22 cellular contexts compared by ENCODE assay signal in genomic region chr17:52235416-52235960, GRCh38.
DNase-seq lines count a peak whose midpoint lies in the region; ATAC-seq and TF ChIP-seq lines count a peak whose summit lies in the region.
"Had no signal": no experiment of that assay in that cellular context is flagged by ENCODE, and none has a peak within 500 bp of the region (broad histone marks: within the 10 kb centered on the region; RNA-seq: fewer than 3 reads in every experiment).

No MANE protein-coding gene starts in this region.

- no peaks in the 10 kb centered on the region for H3K4me1 ChIP-seq in OCI-LY7 (ENCODE audit: insufficient read depth, low read length, poor library complexity, severe bottlenecking)

- no peaks in the 10 kb centered on the region for H4K20me1 ChIP-seq in OCI-LY7 (ENCODE audit: insufficient read depth, low read length)

- CTCF ChIA-PET in OCI-LY7 (lab: Charles Lee; ENCODE audit: unreplicated experiment), result no interaction called here

- no peaks in the 10 kb centered on the region for H3K36me3 ChIP-seq in OCI-LY7 (ENCODE audit: insufficient read depth, low read length)

- no peaks in the 10 kb centered on the region for H3K79me2 ChIP-seq in OCI-LY7 (ENCODE audit: insufficient read depth, low read depth, low read length)

- H3K27ac ChIP-seq in OCI-LY7 (ENCODE audit: low read depth, low read length, poor library complexity, severe bottlenecking), result no peak overlapping the region

- BruUV-seq in OCI-LY7 (replicated peaks; lab: Mats Ljungman, UMichigan), result no TSS peak

- peak; percentile 53 for DNase-seq in DMS 273 (lab: John Stamatoyannopoulos, UW; ENCODE audit: unreplicated experiment)
- no peak for DNase-seq in DMS 273 treated with DMSO at 0.1 percent for 48 hours (lab: John Stamatoyannopoulos, UW)
- peak; percentile 6 for DNase-seq in NCI-H446 treated with DMSO at 0.1 percent for 48 hours (lab: John Stamatoyannopoulos, UW)
- peak; percentile 3 for DNase-seq in epithelial cell of esophagus (ENCODE audit: low read depth)
- peak; percentile 30 for DNase-seq in midbrain (lab: John Stamatoyannopoulos, UW)
- no peak for DNase-seq in NCI-H2107 treated with DMSO at 0.1 percent for 48 hours (lab: John Stamatoyannopoulos, UW; ENCODE audit: unreplicated experiment)
- no peak for DNase-seq in OCI-LY7 (ENCODE audit: low spot score)
- DNase-seq: CD4-positive, CD25-positive, alpha-beta regulatory T cell; DMS53; EL; NCI-H1417; NCI-H187; NCI-H2107; NCI-H2227 treated with DMSO at 0.1 percent for 48 hours; NCI-H524 treated with DMSO at 0.1 percent for 48 hours; SHP77; SK-N-SH had no signal

- ATAC-seq in GM21619 (IDR thresholded peaks at IDR 0.05; ENCODE audit: unreplicated experiment), result no peak
- ATAC-seq: GM12878, GM23338, HCT116, K562 had no signal

- H3K9me2 ChIP-seq in OCI-LY7 (ENCODE audit: insufficient read depth, low read length), result no peaks in the 10 kb centered on the region
- H3K9me2 ChIP-seq: SK-N-SH had no signal

- H2AFZ ChIP-seq in OCI-LY7 (ENCODE audit: low read length), result no peak overlapping the region
- H2AFZ ChIP-seq: GM23338 had no signal

- H3K4me2 ChIP-seq in OCI-LY7 (ENCODE audit: low read length), result no peak overlapping the region
- H3K4me2 ChIP-seq: GM23338, SK-N-SH had no signal

- POLR2A ChIA-PET in OCI-LY7 (lab: Charles Lee), result no interaction called here

- H3K9me3 ChIP-seq in OCI-LY7 (ENCODE audit: low read length), result no peaks in the 10 kb centered on the region
- H3K9me3 ChIP-seq: SK-N-SH had no signal

- TF ChIP-seq CTCF in epithelial cell of esophagus (IDR thresholded peaks at IDR 0.05; ENCODE audit: insufficient read depth, low read depth, low read length, missing control alignments) (no peak), OCI-LY7 (conservative IDR thresholded peaks at IDR 0.05; ENCODE audit: low read length) (no peak)

- intact Hi-C loops in OCI-LY7 (cut with micrococcal nuclease; ENCODE audit: unreplicated experiment), result no loop called here

- H3K4me3 ChIP-seq in epithelial cell of esophagus (ENCODE audit: low read length), result no peak overlapping the region
- H3K4me3 ChIP-seq in OCI-LY7 (ENCODE audit: low read depth, low read length, poor library complexity, severe bottlenecking), result no peak overlapping the region
- H3K4me3 ChIP-seq: GM12878, GM23338, K562 had no signal

Comparison
In these comparisons a context has a peak if more than half of its experiments do, and no peak if none do; other contexts are left out.
1. DNase-seq: peak in DMS 273 (single experiment), NCI-H446 treated with DMSO at 0.1 percent for 48 hours (single experiment), epithelial cell of esophagus (single experiment) and midbrain (single experiment); none in DMS 273 treated with DMSO at 0.1 percent for 48 hours (single experiment), NCI-H2107 treated with DMSO at 0.1 percent for 48 hours (single experiment) and OCI-LY7 (single experiment).